Comparison of ENCODE assay signal across 10 cellular contexts in the genomic region with DNA sequence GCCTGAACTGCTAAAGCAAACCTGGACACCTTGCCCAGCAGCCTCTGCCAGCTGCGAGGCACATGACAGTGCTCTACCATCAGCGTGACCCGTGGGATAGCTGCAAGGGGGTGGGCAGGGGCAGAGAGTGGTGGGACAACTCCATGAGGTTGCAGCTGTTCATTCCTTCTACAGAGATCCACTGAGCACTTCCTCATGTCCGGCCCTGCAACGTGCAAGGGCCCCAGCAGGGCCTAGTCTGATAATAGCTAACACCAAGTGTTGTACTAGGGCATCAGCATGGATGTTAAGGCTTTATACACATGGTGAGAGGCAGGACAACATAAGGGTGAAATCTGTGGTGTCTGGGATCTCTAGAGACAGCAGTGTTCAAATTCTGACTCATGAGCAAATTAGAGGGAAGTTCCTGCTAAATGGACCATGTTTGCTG. TPM values are rescaled to one million over a fixed set of nuclear protein-coding genes. Genes with fewer than 3 reads are reported as not detected.
A peak's percentile ranks its signal among the peaks of the same experiment; 100 is the strongest.
DNase-seq lines count a peak whose midpoint lies in the region; ATAC-seq and TF ChIP-seq lines count a peak whose summit lies in the region.
"Had no signal": no experiment of that assay in that cellular context is flagged by ENCODE, and none has a peak within 500 bp of the region (broad histone marks: within the 10 kb centered on the region; RNA-seq: fewer than 3 reads in every experiment).

No MANE protein-coding gene starts in this region.

- H3K36me3 ChIP-seq in thyroid gland: no peaks in the 10 kb centered on the region
- peaks cover 0 to 9% (median 0%) of the 10 kb centered on the region in 4 donors for H3K36me3 ChIP-seq in esophagus muscularis mucosa

- H3K4me1 Mint-ChIP-seq in IgD-negative memory B cell: peaks cover 52 to 59% (median 55%) of the 10 kb centered on the region in 3 donors
- peaks cover 41% of the 10 kb centered on the region for H3K4me1 Mint-ChIP-seq in glutamatergic neuron (ENCODE audit: low read depth, unreplicated experiment)

- 60 to 66% methylated on average over 5 of the region's 5 CpGs for WGBS in thyroid gland, 2 donors
- 86% methylated on average over 5 of the region's 5 CpGs for WGBS in esophagus muscularis mucosa

- H3K27ac ChIP-seq in thyroid gland (peak overlapping the region; percentile 12 to 42 (median 39)), esophagus muscularis mucosa (replicated peaks in 1 of 4) (peak overlapping the region in 2 of 4 donors; percentile 73 to 85)

- no peaks in the 10 kb centered on the region for H3K9me3 ChIP-seq in thyroid gland
- H3K9me3 ChIP-seq in esophagus muscularis mucosa: no peaks in the 10 kb centered on the region

- intact Hi-C loops in thyroid gland (cut with DNase I) (no loop called here), esophagus muscularis mucosa (cut with DNase I) (no loop called here)

- peaks cover under 1% of the 10 kb centered on the region for H3K36me3 Mint-ChIP-seq in IgD-negative memory B cell
- H3K36me3 Mint-ChIP-seq in glutamatergic neuron (ENCODE audit: unreplicated experiment): no peaks in the 10 kb centered on the region

- POLR2A ChIA-PET in HEK293T (lab: Yijun Ruan, JAX): interaction anchor here (2.0 kb wide), 1 partner anchor 13 kb away, joined by 6 read pairs; no protein-coding TSS in a partner anchor

- ATAC-seq in HG02870 (IDR thresholded peaks at IDR 0.05; ENCODE audit: unreplicated experiment): no peak
- ATAC-seq: Panc1 had no signal

- TF ChIP-seq EP300 in esophagus muscularis mucosa (IDR thresholded peaks at IDR 0.05): no peak

- no peak overlapping the region for H3K4me3 ChIP-seq in thyroid gland (replicated peaks in 1 of 3)
- H3K4me3 ChIP-seq in esophagus muscularis mucosa: no peak overlapping the region

- H3K27me3 Mint-ChIP-seq in IgD-negative memory B cell (no peaks in the 10 kb centered on the region), glutamatergic neuron (ENCODE audit: unreplicated experiment) (peaks cover 3% of the 10 kb centered on the region)
- H3K27me3 Mint-ChIP-seq: central memory CD8-positive, alpha-beta T cell had no signal

- no peak overlapping the region for H3K27ac Mint-ChIP-seq in IgD-negative memory B cell
- peak overlapping the region; percentile 48 for H3K27ac Mint-ChIP-seq in glutamatergic neuron (ENCODE audit: unreplicated experiment)

- no peaks in the 10 kb centered on the region for H3K27me3 ChIP-seq in thyroid gland
- H3K27me3 ChIP-seq in esophagus muscularis mucosa: no peaks in the 10 kb centered on the region

- peaks cover 33 to 75% of the 10 kb centered on the region in 2 donors for H3K4me1 ChIP-seq in thyroid gland
- H3K4me1 ChIP-seq in esophagus muscularis mucosa: peaks cover 66 to 86% (median 81%) of the 10 kb centered on the region in 4 donors

- DNase-seq in SKM-1 (lab: John Stamatoyannopoulos, UW; ENCODE audit: unreplicated experiment) (peak; percentile 23), SKM-1 treated with dmso at 0.1 percent for 144 hours (lab: John Stamatoyannopoulos, UW; ENCODE audit: unreplicated experiment) (no peak), glutamatergic neuron (no peak), thyroid gland (peak; percentile 40 to 74), esophagus muscularis mucosa (ENCODE audit: extremely low spot score) (no peak), HEK293T (ENCODE audit: extremely low spot score) (no peak)

- H3K4me3 Mint-ChIP-seq in IgD-negative memory B cell: peak overlapping the region in 3 of 4 donors; percentile 41 to 75 (median 69)
- peak overlapping the region; percentile 28 for H3K4me3 Mint-ChIP-seq in glutamatergic neuron (ENCODE audit: unreplicated experiment)
- H3K4me3 Mint-ChIP-seq: central memory CD8-positive, alpha-beta T cell had no signal

- CTCF ChIA-PET in HEK293T (lab: Yijun Ruan, JAX): no interaction called here

- TF ChIP-seq CTCF in glutamatergic neuron (IDR thresholded peaks at IDR 0.05; ENCODE audit: partially characterized antibody, unreplicated experiment) (no peak), thyroid gland (IDR thresholded peaks at IDR 0.05) (no peak), esophagus muscularis mucosa (IDR thresholded peaks at IDR 0.05) (no peak)

- TF ChIP-seq POLR2A in thyroid gland (IDR thresholded peaks at IDR 0.05): no peak
- TF ChIP-seq POLR2A in esophagus muscularis mucosa (IDR thresholded peaks at IDR 0.05; ENCODE audit: low read depth): no peak

- no peaks in the 10 kb centered on the region for H3K9me3 Mint-ChIP-seq in IgD-negative memory B cell
- peaks cover 4% of the 10 kb centered on the region for H3K9me3 Mint-ChIP-seq in glutamatergic neuron (ENCODE audit: unreplicated experiment)
- H3K9me3 Mint-ChIP-seq: central memory CD8-positive, alpha-beta T cell had no signal

TF ChIP-seq in HEK293T, 16 proteins besides CTCF, POLR2A, EP300 and RAD21:
- TF ChIP-seq FOXA1 (IDR thresholded peaks at IDR 0.05): no peak
- TF ChIP-seq FOXK2 (IDR thresholded peaks at IDR 0.05): no peak
- no peak for TF ChIP-seq HDGF (IDR thresholded peaks at IDR 0.05; ENCODE audit: borderline replicate concordance)
- no peak for TF ChIP-seq BHLHE40 (IDR thresholded peaks at IDR 0.05; ENCODE audit: borderline replicate concordance)
- TF ChIP-seq, protein P1, sequence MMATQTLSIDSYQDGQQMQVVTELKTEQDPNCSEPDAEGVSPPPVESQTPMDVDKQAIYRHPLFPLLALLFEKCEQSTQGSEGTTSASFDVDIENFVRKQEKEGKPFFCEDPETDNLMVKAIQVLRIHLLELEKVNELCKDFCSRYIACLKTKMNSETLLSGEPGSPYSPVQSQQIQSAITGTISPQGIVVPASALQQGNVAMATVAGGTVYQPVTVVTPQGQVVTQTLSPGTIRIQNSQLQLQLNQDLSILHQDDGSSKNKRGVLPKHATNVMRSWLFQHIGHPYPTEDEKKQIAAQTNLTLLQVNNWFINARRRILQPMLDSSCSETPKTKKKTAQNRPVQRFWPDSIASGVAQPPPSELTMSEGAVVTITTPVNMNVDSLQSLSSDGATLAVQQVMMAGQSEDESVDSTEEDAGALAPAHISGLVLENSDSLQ (IDR thresholded peaks at IDR 0.05): no peak

RNA-seq across cellular contexts. Expression of a gene that starts 14.3 kb away (rescaled TPM):
- polyA plus RNA-seq in IgD-negative memory B cell: 13.5 TPM
- total RNA-seq in glutamatergic neuron (ENCODE audit: unreplicated experiment): 9.3 TPM
- 10 to 100 TPM; 15.6 to 50.4 (median 26.7) TPM for total RNA-seq in thyroid gland
- 10 to 100 TPM; 11.6 to 22.0 (median 13.0) TPM for total RNA-seq in esophagus muscularis mucosa

RNA-seq across cellular contexts. Expression of a gene that starts 40.4 kb away (rescaled TPM):
- 25.4 TPM for polyA plus RNA-seq in IgD-negative memory B cell
- total RNA-seq in glutamatergic neuron (ENCODE audit: unreplicated experiment): 25.0 TPM
- total RNA-seq in thyroid gland: 10 to 100 TPM; 24.1 to 47.0 (median 30.1) TPM
- 10 to 100 TPM; 10.8 to 39.9 (median 17.8) TPM for total RNA-seq in esophagus muscularis mucosa

Comparison
In these comparisons a context has a peak if more than half of its experiments do, and no peak if none do; other contexts are left out.
1. DNase-seq: peak in SKM-1 (single experiment) and thyroid gland (2 of 2); none in SKM-1 treated with dmso at 0.1 percent for 144 hours (single experiment), glutamatergic neuron (single experiment), esophagus muscularis mucosa (single experiment) and HEK293T (single experiment).